ENCODE assay signal across 8 cellular contexts in the genomic region with DNA sequence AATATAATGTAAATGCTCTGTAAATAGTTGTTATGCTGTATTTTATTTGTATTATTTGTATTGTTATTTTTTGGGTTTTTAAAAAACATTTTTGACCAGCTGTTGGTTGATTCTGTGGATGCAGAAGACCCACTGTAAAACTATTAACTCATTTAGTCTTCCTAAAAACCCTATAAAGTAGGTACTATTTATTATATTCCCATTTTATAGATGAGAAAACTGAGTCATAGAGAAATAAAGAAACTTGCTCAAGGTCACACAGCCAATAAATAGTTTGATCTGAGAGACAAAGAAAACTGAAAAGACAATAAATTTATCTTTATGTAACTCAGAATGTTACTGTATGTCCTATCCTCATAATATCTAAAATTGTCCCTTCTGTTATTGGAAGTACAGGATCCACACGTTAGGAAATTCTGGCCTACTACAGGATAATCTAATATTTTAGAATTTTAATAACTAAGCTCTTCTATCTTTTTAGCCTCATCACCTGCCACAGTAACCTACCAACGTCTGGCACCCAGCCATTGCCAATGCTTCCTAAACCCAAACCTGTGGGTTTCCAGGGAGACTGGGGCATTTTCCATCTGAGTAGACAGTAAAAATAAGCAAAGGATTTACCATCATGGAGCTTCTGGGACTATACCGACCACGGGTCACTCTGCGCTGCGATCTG. TPM values are rescaled to one million over a fixed set of nuclear protein-coding genes. Genes with fewer than 3 reads are reported as not detected.
DNase-seq lines count a peak whose midpoint lies in the region; ATAC-seq, FAIRE-seq and TF ChIP-seq lines count a peak whose summit lies in the region.

No MANE protein-coding gene starts in this region.

- H3K4me1 Mint-ChIP-seq in glutamatergic neuron (ENCODE audit: low read depth, unreplicated experiment): no peaks in the 10 kb centered on the region

- peak overlapping the region; percentile 61 for H3K4me3 Mint-ChIP-seq in glutamatergic neuron (ENCODE audit: unreplicated experiment)

- no peak for ATAC-seq in HG02678 (IDR thresholded peaks at IDR 0.05; ENCODE audit: unreplicated experiment)

- no peak overlapping the region for H3K27ac Mint-ChIP-seq in glutamatergic neuron (ENCODE audit: unreplicated experiment)

- TF ChIP-seq CTCF in glutamatergic neuron (IDR thresholded peaks at IDR 0.05; ENCODE audit: partially characterized antibody, unreplicated experiment): no peak
- TF ChIP-seq CTCF in retinal pigment epithelial cell (conservative IDR thresholded peaks at IDR 0.05; ENCODE audit: low read depth, low read length): no peak

- peaks cover 2% of the 10 kb centered on the region for H3K9me3 Mint-ChIP-seq in glutamatergic neuron (ENCODE audit: unreplicated experiment)

- DNase-seq in activated CD4-positive, alpha-beta T cell treated with anti-CD3 and anti-CD28 coated beads, Interleukin-2, amount 50 U/mL, for 1 hour: peak; percentile 1
- no peak for DNase-seq in activated CD4-positive, alpha-beta T cell treated with anti-CD3 and anti-CD28 coated beads, Interleukin-2, amount 50 U/mL, for 4 hours
- no peak for DNase-seq in RCC 7860 (ENCODE audit: low spot score)
- DNase-seq in glutamatergic neuron: no peak
- no peak for DNase-seq in retinal pigment epithelial cell (ENCODE audit: low read depth)
- DNase-seq in NOMO-1 treated with DMSO at 0.1 percent for 48 hours (lab: John Stamatoyannopoulos, UW; ENCODE audit: unreplicated experiment): no peak
- DNase-seq in DMS53 (lab: John Stamatoyannopoulos, UW): no peak

- peaks cover 11% of the 10 kb centered on the region for H3K27me3 Mint-ChIP-seq in glutamatergic neuron (ENCODE audit: unreplicated experiment)

- no peaks in the 10 kb centered on the region for H3K36me3 Mint-ChIP-seq in glutamatergic neuron (ENCODE audit: unreplicated experiment)

- FAIRE-seq in RCC 7860 (lab: Jason Lieb, UNC): peak; percentile 16

- peak overlapping the region; percentile 52 for H3K4me3 ChIP-seq in retinal pigment epithelial cell (ENCODE audit: low read length)

RNA-seq across cellular contexts. Expression of gene MAP3K21, which starts 1.1 kb away (rescaled TPM):
- 0.25 TPM for total RNA-seq in glutamatergic neuron (ENCODE audit: unreplicated experiment)

RNA-seq across cellular contexts. Expression of gene PCNX2, which starts 30.9 kb away (rescaled TPM):
- 44.5 TPM for total RNA-seq in glutamatergic neuron (ENCODE audit: unreplicated experiment)
